ENCODE assay signal across 21 cellular contexts in genomic region chr2:221640686-221641085, GRCh38.
DNase-seq lines count a peak whose midpoint lies in the region; ATAC-seq, FAIRE-seq and TF ChIP-seq lines count a peak whose summit lies in the region.
"Had no signal": no experiment of that assay in that cellular context is flagged by ENCODE, and none has a peak within 500 bp of the region (broad histone marks: within the 10 kb centered on the region; RNA-seq: fewer than 3 reads in every experiment).

No MANE protein-coding gene starts in this region.

- H3K4me1 Mint-ChIP-seq in activated CD4-positive, alpha-beta T cell treated with anti-CD3 and anti-CD28 coated beads for 36 hours = peaks cover 7% of the 10 kb centered on the region
- peaks cover 3% of the 10 kb centered on the region for H3K4me1 Mint-ChIP-seq in activated CD4-positive, alpha-beta T cell treated with anti-CD3 and anti-CD28 coated beads, Interleukin-2, amount 10 ng/mL, durations not matched to agents 7 days and 5 days
- H3K4me1 Mint-ChIP-seq in chondrocyte (ENCODE audit: low read depth) = no peaks in the 10 kb centered on the region
- H3K4me1 Mint-ChIP-seq: CD4-positive, CD25-positive, alpha-beta regulatory T cell; CD8-positive, alpha-beta memory T cell; GM23338; IgD-negative memory B cell had no signal

- H3F3A ChIP-seq in Loucy (ENCODE audit: low read depth) = no peaks in the 10 kb centered on the region

- POLR2A ChIA-PET in activated CD4-positive, alpha-beta T cell treated with anti-CD3 and anti-CD28 coated beads for 36 hours (lab: Charles Lee) = no interaction called here
- POLR2A ChIA-PET in activated CD4-positive, alpha-beta T cell treated with anti-CD3 and anti-CD28 coated beads, Interleukin-2, amount 10 ng/mL, durations not matched to agents 7 days and 5 days (lab: Charles Lee) = no interaction called here
- POLR2A ChIA-PET in A549 (lab: Yijun Ruan, JAX) = no interaction called here

- H3K9me2 ChIP-seq in Loucy (replicated peaks; ENCODE audit: low read depth, low read length) = no peaks in the 10 kb centered on the region

- H3K4me1 ChIP-seq in A549 (no peaks in the 10 kb centered on the region), Loucy (ENCODE audit: insufficient read depth, low read length, poor library complexity, severe bottlenecking) (no peaks in the 10 kb centered on the region), lower lobe of right lung (no peaks in the 10 kb centered on the region)

- no peak overlapping the region for H3K4me3 ChIP-seq in A549
- no peak overlapping the region for H3K4me3 ChIP-seq in Loucy (ENCODE audit: low read length, poor library complexity, severe bottlenecking)
- no peak overlapping the region for H3K4me3 ChIP-seq in lower lobe of right lung
- H3K4me3 ChIP-seq: GM23338 had no signal

- H2AFZ ChIP-seq in Loucy (ENCODE audit: low read length) = no peak overlapping the region
- H2AFZ ChIP-seq: GM23338 had no signal

- no peak overlapping the region for H3K4me3 Mint-ChIP-seq in activated CD4-positive, alpha-beta T cell treated with anti-CD3 and anti-CD28 coated beads for 36 hours
- H3K4me3 Mint-ChIP-seq in activated CD4-positive, alpha-beta T cell treated with anti-CD3 and anti-CD28 coated beads, Interleukin-2, amount 10 ng/mL, durations not matched to agents 7 days and 5 days = no peak overlapping the region
- no peak overlapping the region for H3K4me3 Mint-ChIP-seq in chondrocyte (ENCODE audit: unreplicated experiment)
- H3K4me3 Mint-ChIP-seq: CD4-positive, CD25-positive, alpha-beta regulatory T cell; CD8-positive, alpha-beta memory T cell; GM23338; IgD-negative memory B cell had no signal

- peaks cover 5% of the 10 kb centered on the region for H3K9me3 Mint-ChIP-seq in activated CD4-positive, alpha-beta T cell treated with anti-CD3 and anti-CD28 coated beads for 36 hours (ENCODE audit: low read depth)
- no peaks in the 10 kb centered on the region for H3K9me3 Mint-ChIP-seq in activated CD4-positive, alpha-beta T cell treated with anti-CD3 and anti-CD28 coated beads, Interleukin-2, amount 10 ng/mL, durations not matched to agents 7 days and 5 days
- peaks cover 13% of the 10 kb centered on the region for H3K9me3 Mint-ChIP-seq in chondrocyte (ENCODE audit: low read depth)
- H3K9me3 Mint-ChIP-seq: GM23338 had no signal

- no peak overlapping the region for H3K9ac ChIP-seq in Loucy (ENCODE audit: low read depth, low read length, poor library complexity, severe bottlenecking)

- TF ChIP-seq POLR2A in A549 (IDR thresholded peaks at IDR 0.05; ENCODE audit: low read length) = no peak

- H3K9me3 ChIP-seq in A549 (peaks cover 4% of the 10 kb centered on the region; the same call in 1 of the 3 replicates), Loucy (ENCODE audit: insufficient read depth, low read depth, low read length) (no peaks in the 10 kb centered on the region), lower lobe of right lung (no peaks in the 10 kb centered on the region)

- no peak for FAIRE-seq in A549 (lab: Jason Lieb, UNC)
- FAIRE-seq: GM12891, GM19239 had no signal

- H3K27me3 Mint-ChIP-seq in activated CD4-positive, alpha-beta T cell treated with anti-CD3 and anti-CD28 coated beads for 36 hours = peaks cover 10% of the 10 kb centered on the region
- no peaks in the 10 kb centered on the region for H3K27me3 Mint-ChIP-seq in activated CD4-positive, alpha-beta T cell treated with anti-CD3 and anti-CD28 coated beads, Interleukin-2, amount 10 ng/mL, durations not matched to agents 7 days and 5 days
- H3K27me3 Mint-ChIP-seq in chondrocyte (ENCODE audit: low read depth) = peaks cover 5% of the 10 kb centered on the region
- H3K27me3 Mint-ChIP-seq: CD4-positive, CD25-positive, alpha-beta regulatory T cell had no signal

- DNase-seq in activated CD4-positive, alpha-beta T cell treated with anti-CD3 and anti-CD28 coated beads for 36 hours = no peak
- DNase-seq in activated CD4-positive, alpha-beta T cell treated with anti-CD3 and anti-CD28 coated beads, Interleukin-2, amount 10 ng/mL, durations not matched to agents 7 days and 5 days = no peak
- DNase-seq in A549 (ENCODE audit: low read depth in 1 of 2, low spot score in 1 of 2) (no peak), lower lobe of right lung (no peak), chondrocyte (ENCODE audit: low spot score) (no peak)
- DNase-seq: C1 segment of cervical spinal cord; CD4-positive, CD25-positive, alpha-beta regulatory T cell; CD8-positive, alpha-beta memory T cell; COR-L47; DMS 273 treated with DMSO at 0.1 percent for 48 hours; DMS53; DND-41; HCEC 1CT had no signal

- no peak overlapping the region for H3K27ac ChIP-seq in A549
- H3K27ac ChIP-seq in lower lobe of right lung = peak overlapping the region; percentile 37
- H3K27ac ChIP-seq: 22Rv1, HL-60 had no signal

- no peaks in the 10 kb centered on the region for H3K79me2 ChIP-seq in Loucy (ENCODE audit: insufficient read depth, low read length)

- peak overlapping the region; percentile 76 for H3K27ac Mint-ChIP-seq in activated CD4-positive, alpha-beta T cell treated with anti-CD3 and anti-CD28 coated beads for 36 hours
- H3K27ac Mint-ChIP-seq in activated CD4-positive, alpha-beta T cell treated with anti-CD3 and anti-CD28 coated beads, Interleukin-2, amount 10 ng/mL, durations not matched to agents 7 days and 5 days = no peak overlapping the region
- no peak overlapping the region for H3K27ac Mint-ChIP-seq in chondrocyte (ENCODE audit: unreplicated experiment)
- H3K27ac Mint-ChIP-seq: CD8-positive, alpha-beta memory T cell; GM23338; IgD-negative memory B cell had no signal

- H3K36me3 ChIP-seq in Loucy (ENCODE audit: insufficient read depth, low read length) (no peaks in the 10 kb centered on the region), lower lobe of right lung (no peaks in the 10 kb centered on the region)

- CTCF ChIA-PET in activated CD4-positive, alpha-beta T cell treated with anti-CD3 and anti-CD28 coated beads for 36 hours (lab: Charles Lee) = no interaction called here
- CTCF ChIA-PET in activated CD4-positive, alpha-beta T cell treated with anti-CD3 and anti-CD28 coated beads, Interleukin-2, amount 10 ng/mL, durations not matched to agents 7 days and 5 days (lab: Charles Lee) = no interaction called here
- CTCF ChIA-PET in A549 (lab: Yijun Ruan, JAX) = no interaction called here

- no peak for TF ChIP-seq RAD21 in A549 (conservative IDR thresholded peaks at IDR 0.05 in 1 of 2, IDR thresholded peaks at IDR 0.05 in 1 of 2)

- no peaks in the 10 kb centered on the region for H3K36me3 Mint-ChIP-seq in activated CD4-positive, alpha-beta T cell treated with anti-CD3 and anti-CD28 coated beads for 36 hours (ENCODE audit: low read depth)
- no peaks in the 10 kb centered on the region for H3K36me3 Mint-ChIP-seq in activated CD4-positive, alpha-beta T cell treated with anti-CD3 and anti-CD28 coated beads, Interleukin-2, amount 10 ng/mL, durations not matched to agents 7 days and 5 days (ENCODE audit: low read depth)
- H3K36me3 Mint-ChIP-seq in chondrocyte (ENCODE audit: low read depth) = no peaks in the 10 kb centered on the region
- H3K36me3 Mint-ChIP-seq: CD4-positive, CD25-positive, alpha-beta regulatory T cell; IgD-negative memory B cell had no signal

- TF ChIP-seq CTCF in A549 (IDR thresholded peaks at IDR 0.05) (no peak), Loucy (conservative IDR thresholded peaks at IDR 0.05; ENCODE audit: low read length) (no peak), lower lobe of right lung (IDR thresholded peaks at IDR 0.05) (no peak), chondrocyte (IDR thresholded peaks at IDR 0.05) (no peak)

- TF ChIP-seq EP300 in A549 (IDR thresholded peaks at IDR 0.05) = no peak

- H3K27me3 ChIP-seq in Loucy (ENCODE audit: insufficient read depth, low read length, poor library complexity, severe bottlenecking) = peaks cover 6% of the 10 kb centered on the region
- no peaks in the 10 kb centered on the region for H3K27me3 ChIP-seq in lower lobe of right lung (ENCODE audit: low read depth)

- 9% methylated on average over 1 of the region's 1 CpG for WGBS in A549 (ENCODE audit: missing lambda C conversion rate)

- intact Hi-C loops in activated CD4-positive, alpha-beta T cell treated with anti-CD3 and anti-CD28 coated beads for 36 hours (cut with DNase I, micrococcal nuclease) = no loop called here
- intact Hi-C loops in lower lobe of right lung (cut with DNase I) = no loop called here

- no peak overlapping the region for H3K4me2 ChIP-seq in A549
- H3K4me2 ChIP-seq in Loucy (ENCODE audit: low read depth, low read length, poor library complexity, severe bottlenecking) = peak overlapping the region; percentile 33
- H3K4me2 ChIP-seq: GM23338 had no signal

- no peak for ATAC-seq in activated CD4-positive, alpha-beta T cell treated with anti-CD3 and anti-CD28 coated beads for 36 hours
- ATAC-seq in A549 (no peak), lower lobe of right lung (no peak), GM19324 (IDR thresholded peaks at IDR 0.05; ENCODE audit: low FRiP score, unreplicated experiment) (no peak)
- ATAC-seq: GM23338 had no signal

- H4K20me1 ChIP-seq in Loucy (ENCODE audit: insufficient read depth, low read length, poor library complexity, severe bottlenecking) = no peaks in the 10 kb centered on the region

TF ChIP-seq in A549, 52 proteins besides CTCF, POLR2A, EP300 and RAD21 (continues in another document):
- TF ChIP-seq REST (IDR thresholded peaks at IDR 0.05) = no peak
- TF ChIP-seq MAX (IDR thresholded peaks at IDR 0.05) = no peak
